ENCODE assay signal across 8 cellular contexts in genomic region chr4:3074078-3074845, GRCh38. TPM values are rescaled to one million over a fixed set of nuclear protein-coding genes. Genes with fewer than 3 reads are reported as not detected.
A peak's percentile ranks its signal among the peaks of the same experiment; 100 is the strongest.
DNase-seq lines count a peak whose midpoint lies in the region; ATAC-seq, FAIRE-seq and TF ChIP-seq lines count a peak whose summit lies in the region.

Gene HTT (plus strand): TSS chr4:3074681. CDS start chr4:3074826, 145 bp downstream.
Gene HTT-AS (minus strand): TSS chr4:3074538.

- peak within 1 kb of the TSS; percentile 97 for H3K4me3 Mint-ChIP-seq in dendritic cell treated with granulocyte-macrophage colony-stimulating factor and Interleukin-4, amounts not matched to agents 40 ng/mL and 50 ng/mL, for 4 days

- in situ Hi-C loops in HepG2 (cut with HindIII; ENCODE audit: extremely low pct_ligation_motif_present, low pct_unique_long_range_greater_than_20kb), result no loop called here

- intact Hi-C loops in dendritic cell treated with granulocyte-macrophage colony-stimulating factor and Interleukin-4, amounts not matched to agents 40 ng/mL and 50 ng/mL, for 4 days (cut with micrococcal nuclease), result loop anchor here (10.0 kb wide), 1 partner anchor 109 kb away; the partner anchor contains the start of genes GRK4 and NOP14
- intact Hi-C loops in HepG2 (cut with micrococcal nuclease; ENCODE audit: unreplicated experiment), result no loop called here

- peaks cover 39% of the 10 kb centered on the region for H3K79me2 ChIP-seq in HepG2 (ENCODE audit: insufficient read depth, low read length)

- DNase-seq in NCI-H69 (lab: John Stamatoyannopoulos, UW), result peak; percentile 95
- peak; percentile 98 for DNase-seq in activated CD4-positive, alpha-beta T cell treated with anti-CD3 and anti-CD28 coated beads, Interleukin-2, amount 50 U/mL, for 1 hour
- peak; percentile 86 for DNase-seq in HepG2 (ENCODE audit: low spot score)
- DNase-seq in stimulated activated CD4-positive, alpha-beta T cell treated with anti-CD3 and anti-CD28 coated beads, Interleukin-2, amount 100 ng/mL, for 4 hours (ENCODE audit: low read depth), result peak; percentile 95

- ATAC-seq in GM19351 (IDR thresholded peaks at IDR 0.05; ENCODE audit: unreplicated experiment), result peak; percentile 74
- peak; percentile 81 for ATAC-seq in HG03520 (IDR thresholded peaks at IDR 0.05; ENCODE audit: unreplicated experiment)
- peak; percentile 78 for ATAC-seq in HepG2

- peaks cover 10% of the 10 kb centered on the region for H4K20me1 ChIP-seq in HepG2 (ENCODE audit: insufficient read depth, low read length)

- BruUV-seq in HepG2 (replicated peaks; lab: Mats Ljungman, UMichigan), result no TSS peak

- no peaks in the 10 kb centered on the region for H3K9me3 ChIP-seq in HepG2 (ENCODE audit: low read length)

- peaks cover 28% of the 10 kb centered on the region for H3K4me1 Mint-ChIP-seq in dendritic cell treated with granulocyte-macrophage colony-stimulating factor and Interleukin-4, amounts not matched to agents 40 ng/mL and 50 ng/mL, for 4 days (ENCODE audit: low read depth)

- H3K36me3 ChIP-seq in HepG2 (replicated peaks in 1 of 2; ENCODE audit: control insufficient read depth in 1 of 2, insufficient read depth in 2 of 2, low read length in 2 of 2), result peaks cover 0 to 3% of the 10 kb centered on the region in 2 experiments; a peak in 1 of 5 replicates

- TF ChIP-seq EP300 in HepG2 (IDR thresholded peaks at IDR 0.05; ENCODE audit: low read depth in 2 of 2, low read length in 2 of 2) (no peak), HepG2 (CRISPR knock-in tag; IDR thresholded peaks at IDR 0.05; ENCODE audit: borderline replicate concordance) (no peak)

- peaks cover 57% of the 10 kb centered on the region for H3K4me1 ChIP-seq in HepG2 (ENCODE audit: insufficient read depth, low read length)

- H2AFZ ChIP-seq in HepG2 (ENCODE audit: low read length), result no peak within 1 kb of the TSS

- CTCF ChIA-PET in HepG2 (lab: Yijun Ruan, JAX; ENCODE audit: low intra/inter-chr PET ratio, low total read pairs), result no interaction called here

- H3K27ac ChIP-seq in C4-2B (peak within 1 kb of the TSS; percentile 77), HepG2 (ENCODE audit: extremely low read length, insufficient read depth, low read length) (peak within 1 kb of the TSS; percentile 88)

- no peaks in the 10 kb centered on the region for H3K9me3 Mint-ChIP-seq in dendritic cell treated with granulocyte-macrophage colony-stimulating factor and Interleukin-4, amounts not matched to agents 40 ng/mL and 50 ng/mL, for 4 days

- peaks cover 14% of the 10 kb centered on the region for H3K27me3 Mint-ChIP-seq in dendritic cell treated with granulocyte-macrophage colony-stimulating factor and Interleukin-4, amounts not matched to agents 40 ng/mL and 50 ng/mL, for 4 days

- peak within 1 kb of the TSS; percentile 92 for H3K9ac ChIP-seq in HepG2 (ENCODE audit: insufficient read depth, low read depth, low read length)

- peaks cover 23% of the 10 kb centered on the region for H3K36me3 Mint-ChIP-seq in dendritic cell treated with granulocyte-macrophage colony-stimulating factor and Interleukin-4, amounts not matched to agents 40 ng/mL and 50 ng/mL, for 4 days (ENCODE audit: low read depth)

- peak within 1 kb of the TSS; percentile 91 for H3K4me2 ChIP-seq in HepG2 (ENCODE audit: low read depth, low read length)

- TF ChIP-seq CTCF in C4-2B (conservative IDR thresholded peaks at IDR 0.05) (no peak), HepG2 (CRISPR knock-in tag; IDR thresholded peaks at IDR 0.05) (peak; percentile 39)

- no peak for FAIRE-seq in HepG2 (lab: Jason Lieb, UNC)

- peak within 1 kb of the TSS; percentile 97 for H3K27ac Mint-ChIP-seq in dendritic cell treated with granulocyte-macrophage colony-stimulating factor and Interleukin-4, amounts not matched to agents 40 ng/mL and 50 ng/mL, for 4 days

- peak in 1 of 2 experiments; percentile 80; a peak in 2 of 4 replicates for TF ChIP-seq POLR2A in HepG2 (IDR thresholded peaks at IDR 0.05; ENCODE audit: insufficient read depth in 1 of 2, low read depth in 2 of 2, low read length in 2 of 2)

- peak within 1 kb of the TSS; percentile 90 to 98 (median 97) for H3K4me3 ChIP-seq in HepG2 (replicated peaks in 1 of 3; ENCODE audit: insufficient read depth in 1 of 3, low read depth in 2 of 3, low read length in 3 of 3)

- peaks cover 0 to 2% of the 10 kb centered on the region in 2 experiments; a peak in 1 of 5 replicates for H3K27me3 ChIP-seq in HepG2 (ENCODE audit: control insufficient read depth in 1 of 2, insufficient read depth in 2 of 2, low read length in 2 of 2)

- 2% methylated on average over 56 of the region's 81 CpGs for WGBS in HepG2 (ENCODE audit: low lambda C conversion rate)

- POLR2A ChIA-PET in HepG2 (lab: Yijun Ruan, JAX), result no interaction called here

- peak; percentile 21; the same call in 1 of the 2 replicates for TF ChIP-seq RAD21 in HepG2 (CRISPR knock-in tag; IDR thresholded peaks at IDR 0.05)

TF ChIP-seq in HepG2, 621 proteins besides CTCF, POLR2A, EP300 and RAD21 (continues in another document):
- TF ChIP-seq FOXA3 (CRISPR knock-in tag; IDR thresholded peaks at IDR 0.05) (0 out of 2 replicates have a peak, but pooled peaks have one; percentile 10), ZFX (CRISPR knock-in tag; IDR thresholded peaks at IDR 0.05; ENCODE audit: low read depth) (peak; percentile 85), MAX (IDR thresholded peaks at IDR 0.05) (peak; percentile 6; the same call in 1 of the 2 replicates), ZEB1 (IDR thresholded peaks at IDR 0.05; ENCODE audit: insufficient replicate concordance, low read depth) (no peak), ELF4 (CRISPR knock-in tag; IDR thresholded peaks at IDR 0.05; ENCODE audit: borderline replicate concordance) (no peak), ZMAT3 (CRISPR knock-in tag; conservative IDR thresholded peaks at IDR 0.05) (peak; percentile 86), ELF1 (CRISPR knock-in tag; IDR thresholded peaks at IDR 0.05) (0 out of 2 replicates have a peak, but pooled peaks have one; percentile 30), ZNF124 (CRISPR knock-in tag; IDR thresholded peaks at IDR 0.05) (no peak)

RNA-seq across cellular contexts. Expression of gene HTT, which starts in this region (rescaled TPM):
- total RNA-seq in HepG2 (2016; rRNA removed; fragmentation: Illumina TruSeq; extraction: Trizol), result 19.5 and 34.3 TPM in 2 replicates
- total RNA-seq in HepG2 (2016; cell fraction: cytosol; rRNA removed; fragmentation: Illumina TruSeq; extraction: Trizol; ENCODE audit: low read depth), result 8.9 and 9.0 TPM in 2 replicates
- 19.6 and 34.7 TPM in 2 replicates for total RNA-seq in HepG2 (2016; cell fraction: insoluble cytoplasmic fraction; rRNA removed; fragmentation: Illumina TruSeq; extraction: Trizol)
- total RNA-seq in HepG2 (2016; cell fraction: membrane; rRNA removed; fragmentation: Illumina TruSeq; extraction: Trizol), result 12.0 and 13.5 TPM in 2 replicates
- total RNA-seq in HepG2 (2016; cell fraction: nucleus; rRNA removed; fragmentation: Illumina TruSeq; extraction: Trizol), result 44.5 and 53.3 TPM in 2 replicates
- 17.5 and 21.0 TPM in 2 replicates for polyA plus RNA-seq in HepG2 (2011; rRNA removed)
- polyA plus RNA-seq in HepG2 (2011; cell fraction: cytosol; rRNA removed), result 8.1 and 12.3 TPM in 2 replicates
- polyA plus RNA-seq in HepG2 (2011; cell fraction: nucleus; rRNA removed), result 77.2 and 88.2 TPM in 2 replicates
- polyA plus RNA-seq in HepG2 (2012), result 19.2 and 21.9 TPM in 2 replicates
- 0.76 and 0.89 TPM in 2 replicates for polyA plus RNA-seq in HepG2 (2016; cell fraction: cytosol; fragmentation: Illumina TruSeq; extraction: Trizol; ENCODE audit: low read depth)
- 11.2 and 16.6 TPM in 2 replicates for polyA plus RNA-seq in HepG2 (2016; cell fraction: insoluble cytoplasmic fraction; fragmentation: Illumina TruSeq; extraction: Trizol; ENCODE audit: low read depth)
- polyA plus RNA-seq in HepG2 (2016; cell fraction: membrane; fragmentation: Illumina TruSeq; extraction: Trizol; ENCODE audit: low read depth), result 1.9 and 2.0 TPM in 2 replicates
- 51.6 and 58.9 TPM in 2 replicates for polyA plus RNA-seq in HepG2 (2016; cell fraction: nucleus; fragmentation: Illumina TruSeq; extraction: Trizol; ENCODE audit: insufficient read depth, low read depth)
- 75.1 and 127 TPM in 2 replicates for polyA minus RNA-seq in HepG2 (2011; rRNA and poly(A)+ RNA removed; ENCODE audit: low replicate concordance)
- polyA minus RNA-seq in HepG2 (2011; cell fraction: cytosol; rRNA and poly(A)+ RNA removed), result 57.9 and 59.9 TPM in 2 replicates
- 131 and 135 TPM in 2 replicates for polyA minus RNA-seq in HepG2 (2011; cell fraction: nucleus; rRNA and poly(A)+ RNA removed)

RNA-seq across cellular contexts. Expression of gene HTT-AS, which starts in this region (rescaled TPM):
- not detected in 2 replicates for total RNA-seq in HepG2 (2016; rRNA removed; fragmentation: Illumina TruSeq; extraction: Trizol)
- total RNA-seq in HepG2 (2016; cell fraction: cytosol; rRNA removed; fragmentation: Illumina TruSeq; extraction: Trizol; ENCODE audit: low read depth), result not detected in 2 replicates
- total RNA-seq in HepG2 (2016; cell fraction: insoluble cytoplasmic fraction; rRNA removed; fragmentation: Illumina TruSeq; extraction: Trizol), result not detected in 2 replicates
- total RNA-seq in HepG2 (2016; cell fraction: membrane; rRNA removed; fragmentation: Illumina TruSeq; extraction: Trizol), result not detected in 2 replicates
- not detected in 2 replicates for total RNA-seq in HepG2 (2016; cell fraction: nucleus; rRNA removed; fragmentation: Illumina TruSeq; extraction: Trizol)
- polyA plus RNA-seq in HepG2 (2011; rRNA removed), result not detected in 2 replicates
- polyA plus RNA-seq in HepG2 (2011; cell fraction: cytosol; rRNA removed), result not detected in 2 replicates
- polyA plus RNA-seq in HepG2 (2011; cell fraction: nucleus; rRNA removed), result not detected in 2 replicates
- not detected in 2 replicates for polyA plus RNA-seq in HepG2 (2012)
- not detected in 2 replicates for polyA plus RNA-seq in HepG2 (2016; cell fraction: cytosol; fragmentation: Illumina TruSeq; extraction: Trizol; ENCODE audit: low read depth)
- not detected in 2 replicates for polyA plus RNA-seq in HepG2 (2016; cell fraction: insoluble cytoplasmic fraction; fragmentation: Illumina TruSeq; extraction: Trizol; ENCODE audit: low read depth)
- polyA plus RNA-seq in HepG2 (2016; cell fraction: membrane; fragmentation: Illumina TruSeq; extraction: Trizol; ENCODE audit: low read depth), result not detected in 2 replicates
- polyA plus RNA-seq in HepG2 (2016; cell fraction: nucleus; fragmentation: Illumina TruSeq; extraction: Trizol; ENCODE audit: insufficient read depth, low read depth), result not detected in 2 replicates
- polyA minus RNA-seq in HepG2 (2011; rRNA and poly(A)+ RNA removed; ENCODE audit: low replicate concordance), result not detected in 2 replicates
- not detected in 2 replicates for polyA minus RNA-seq in HepG2 (2011; cell fraction: cytosol; rRNA and poly(A)+ RNA removed)
- polyA minus RNA-seq in HepG2 (2011; cell fraction: nucleus; rRNA and poly(A)+ RNA removed), result not detected in 2 replicates

Comparison
In these comparisons a context has a peak if more than half of its experiments do, and no peak if none do; other contexts are left out.
1. Peak in every context shown above with its lines: DNase-seq, ATAC-seq, H3K4me3 ChIP-seq and H3K27ac ChIP-seq.